ENCODE assay signal across 8 cellular contexts in the genomic region with DNA sequence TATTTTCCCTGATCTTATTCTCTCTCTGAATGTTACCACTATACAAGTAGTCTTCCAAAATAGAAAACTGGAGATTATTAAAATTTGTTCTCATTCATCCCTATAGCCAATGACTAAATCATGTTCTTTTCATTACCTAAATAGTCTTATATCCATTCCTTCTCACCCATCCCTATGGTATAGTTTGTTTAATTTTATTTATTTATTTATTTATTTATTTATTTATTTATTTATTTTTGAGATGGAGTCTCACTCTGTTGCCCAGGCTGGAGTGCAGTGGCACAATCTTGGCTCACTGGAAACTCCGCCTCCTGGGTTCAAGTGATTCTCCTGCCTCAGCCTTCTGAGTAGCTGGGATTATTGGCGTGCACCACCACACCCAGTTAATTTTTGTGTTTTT. TPM values are rescaled to one million over a fixed set of nuclear protein-coding genes. Genes with fewer than 3 reads are reported as not detected.
"Had no signal": no experiment of that assay in that cellular context is flagged by ENCODE, and none has a peak within 500 bp of the region (broad histone marks: within the 10 kb centered on the region; RNA-seq: fewer than 3 reads in every experiment).

No MANE protein-coding gene starts in this region.

RNA-seq across cellular contexts. Expression of gene SH2D1B, which starts 50.5 kb away (rescaled TPM):
- total RNA-seq: hepatocyte, kidney epithelial cell, lower leg skin, lung microvascular endothelial cell, mammary epithelial cell, mesothelial cell of epicardium, myocyte had no signal
- polyA plus RNA-seq: hepatocyte, keratinocyte had no signal
